ENCODE assay signal across 23 cellular contexts in genomic region chr2:177021686-177022085, GRCh38.
"Had no signal": no experiment of that assay in that cellular context is flagged by ENCODE, and none has a peak within 500 bp of the region (broad histone marks: within the 10 kb centered on the region; RNA-seq: fewer than 3 reads in every experiment).

No MANE protein-coding gene starts in this region.

- H3K27me3 ChIP-seq: gastrocnemius medialis, neutrophil, pancreas, stomach, testis, tibial artery had no signal

- H3K27ac ChIP-seq: gastrocnemius medialis, neutrophil, pancreas, stomach, testis, tibial artery had no signal

- FAIRE-seq: colon, keratinocyte, pancreas had no signal

- DNase-seq: central memory CD4-positive, alpha-beta T cell; effector memory CD4-positive, alpha-beta T cell; foreskin fibroblast; gastrocnemius medialis; head of caudate nucleus; midbrain; naive thymus-derived CD8-positive, alpha-beta T cell; pancreas; stimulated activated CD4-positive, alpha-beta T cell treated with anti-CD3 and anti-CD28 coated beads, Interleukin-12 subunit alpha, Interleukin-12 subunit beta, amount 100 ng/mL, for 4 hours; stimulated activated CD4-positive, alpha-beta T cell treated with anti-CD3 and anti-CD28 coated beads, Interleukin-1b, Interleukin-23, amount 100 ng/mL, for 48 hours; stimulated activated CD4-positive, alpha-beta T cell treated with anti-CD3 and anti-CD28 coated beads, Interleukin-4, amount 100 ng/mL, for 24 hours; stimulated activated naive CD4-positive, alpha-beta T cell treated with Interleukin-2 at 50 U/mL for 16 hours; stomach; testis; tibial artery had no signal

- H3K36me3 ChIP-seq: gastrocnemius medialis, neutrophil, pancreas, stomach, tibial artery had no signal

- H3K4me3 ChIP-seq: gastrocnemius medialis, lung, pancreas, smooth muscle cell, stomach, testis, tibial artery had no signal

- H3K4me1 ChIP-seq: pancreas, stomach, testis, tibial artery had no signal

- H3K9me3 ChIP-seq: gastrocnemius medialis, neutrophil, pancreas, stomach, testis, tibial artery had no signal

- ATAC-seq: gastrocnemius medialis; left lobe of liver; naive thymus-derived CD8-positive, alpha-beta T cell; pancreas; sciatic nerve; stimulated activated effector memory CD8-positive, alpha-beta T cell treated with anti-CD3 and anti-CD28 coated beads, Interleukin-12 subunit alpha, Interleukin-12 subunit beta, amount 100 ng/mL, for 72 hours had no signal
